ENCODE assay signal across 14 cellular contexts in genomic region chr7:4626318-4626845, GRCh38. TPM values are rescaled to one million over a fixed set of nuclear protein-coding genes. Genes with fewer than 3 reads are reported as not detected.
A peak's percentile ranks its signal among the peaks of the same experiment; 100 is the strongest.
DNase-seq lines count a peak whose midpoint lies in the region; ATAC-seq and TF ChIP-seq lines count a peak whose summit lies in the region.
"Had no signal": no experiment of that assay in that cellular context is flagged by ENCODE, and none has a peak within 500 bp of the region (broad histone marks: within the 10 kb centered on the region; RNA-seq: fewer than 3 reads in every experiment).

No MANE protein-coding gene starts in this region.

- H3K9ac ChIP-seq in endodermal cell (ENCODE audit: extremely low read depth, low read length, poor library complexity, severe bottlenecking): no peak overlapping the region

- H3K4me1 ChIP-seq in left ventricle myocardium inferior (peaks cover 23% of the 10 kb centered on the region), endodermal cell (ENCODE audit: control insufficient read depth, insufficient read depth, low read length) (peaks cover 8% of the 10 kb centered on the region)
- H3K4me1 ChIP-seq: BE2C had no signal

- 83 to 90% methylated on average over 2 to 5 of the region's 5 CpGs for WGBS in endodermal cell (ENCODE audit: insufficient coverage in 1 of 2, insufficient read length in 1 of 2), 2 experiments

- H3K36me3 ChIP-seq in left ventricle myocardium inferior (no peaks in the 10 kb centered on the region), endodermal cell (ENCODE audit: control insufficient read depth, insufficient read depth, low read length) (no peaks in the 10 kb centered on the region)
- H3K36me3 ChIP-seq: BE2C had no signal

- DNase-seq in left ventricle myocardium inferior: no peak
- no peak for DNase-seq in left cardiac atrium
- no peak for DNase-seq in WTC11 (ENCODE audit: low spot score)
- peak; percentile 57 for DNase-seq in endodermal cell
- DNase-seq in type B pancreatic cell (ENCODE audit: extremely low spot score, unreplicated experiment): no peak
- no peak for DNase-seq in NCI-H1694 (lab: John Stamatoyannopoulos, UW)
- no peak for DNase-seq in NCI-H128 (lab: John Stamatoyannopoulos, UW; ENCODE audit: unreplicated experiment)
- DNase-seq: BE2C; C1 segment of cervical spinal cord; CD4-positive, CD25-positive, alpha-beta regulatory T cell; CD8-positive, alpha-beta memory T cell; COR-L47; GOT3; H7 had no signal

- peak overlapping the region; percentile 73 for H3K27ac ChIP-seq in left ventricle myocardium inferior (replicated peaks)
- no peak overlapping the region for H3K27ac ChIP-seq in endodermal cell (ENCODE audit: low read depth, low read length)

- H3K4me3 Mint-ChIP-seq in WTC11 (no peak overlapping the region), endodermal cell (no peak overlapping the region), type B pancreatic cell (no peak overlapping the region)
- H3K4me3 Mint-ChIP-seq: CD4-positive, CD25-positive, alpha-beta regulatory T cell; CD8-positive, alpha-beta memory T cell had no signal

- H3K27ac Mint-ChIP-seq in WTC11 (no peak overlapping the region), endodermal cell (no peak overlapping the region), type B pancreatic cell (peak overlapping the region; percentile 2)
- H3K27ac Mint-ChIP-seq: CD4-positive, CD25-positive, alpha-beta regulatory T cell had no signal

- ATAC-seq in left cardiac atrium (no peak), WTC11 (peak; percentile 39; the same call in 1 of the 2 replicates)

- intact Hi-C loops in left ventricle myocardium inferior (cut with micrococcal nuclease) (no loop called here), left cardiac atrium (cut with DNase I) (no loop called here)

- H3K9me3 ChIP-seq in left ventricle myocardium inferior (replicated peaks) (peaks cover 12% of the 10 kb centered on the region), endodermal cell (ENCODE audit: control insufficient read depth, low read length) (peaks cover 20% of the 10 kb centered on the region)
- H3K9me3 ChIP-seq: BE2C had no signal

- H3K4me1 Mint-ChIP-seq in WTC11 (peaks cover 2% of the 10 kb centered on the region), endodermal cell (peaks cover 20% of the 10 kb centered on the region), type B pancreatic cell (ENCODE audit: unreplicated experiment) (peaks cover 29% of the 10 kb centered on the region)
- H3K4me1 Mint-ChIP-seq: CD8-positive, alpha-beta memory T cell had no signal

- POLR2A ChIA-PET in WTC11 (lab: Charles Lee): no interaction called here

- H3K9me3 Mint-ChIP-seq in WTC11 (peaks cover 23% of the 10 kb centered on the region), endodermal cell (peaks cover 25% of the 10 kb centered on the region), type B pancreatic cell (no peaks in the 10 kb centered on the region)

- peaks cover 71% of the 10 kb centered on the region for H3K27me3 Mint-ChIP-seq in WTC11 (ENCODE audit: low read depth)
- peaks cover 38% of the 10 kb centered on the region for H3K27me3 Mint-ChIP-seq in endodermal cell (ENCODE audit: insufficient read depth)
- H3K27me3 Mint-ChIP-seq in type B pancreatic cell: peaks cover 3% of the 10 kb centered on the region

- CTCF ChIA-PET in WTC11 (lab: Charles Lee): no interaction called here

- H3K36me3 Mint-ChIP-seq in WTC11: peaks cover 9% of the 10 kb centered on the region
- no peaks in the 10 kb centered on the region for H3K36me3 Mint-ChIP-seq in endodermal cell (ENCODE audit: low read depth)
- H3K36me3 Mint-ChIP-seq in type B pancreatic cell: no peaks in the 10 kb centered on the region
- H3K36me3 Mint-ChIP-seq: CD4-positive, CD25-positive, alpha-beta regulatory T cell; CD8-positive, alpha-beta memory T cell had no signal

- no peak for TF ChIP-seq CTCF in left ventricle myocardium inferior (IDR thresholded peaks at IDR 0.05; ENCODE audit: borderline replicate concordance)
- TF ChIP-seq CTCF in WTC11 (IDR thresholded peaks at IDR 0.05): no peak
- TF ChIP-seq CTCF in endodermal cell (conservative IDR thresholded peaks at IDR 0.05): peak; percentile 43
- TF ChIP-seq CTCF in type B pancreatic cell (conservative IDR thresholded peaks at IDR 0.05): no peak

- no peak overlapping the region for H3K4me3 ChIP-seq in left ventricle myocardium inferior
- H3K4me3 ChIP-seq in endodermal cell (ENCODE audit: low read length): no peak overlapping the region

- H3K27me3 ChIP-seq in left ventricle myocardium inferior (ENCODE audit: low read depth) (peaks cover 7% of the 10 kb centered on the region), endodermal cell (ENCODE audit: control insufficient read depth, insufficient read depth, low read length, poor library complexity, severe bottlenecking) (peaks cover 20% of the 10 kb centered on the region)
- H3K27me3 ChIP-seq: BE2C had no signal

TF ChIP-seq in WTC11, 78 proteins besides CTCF, POLR2A, EP300 and RAD21 (continues in another document):
- no peak for TF ChIP-seq ZNF138 (CRISPR knock-in tag; conservative IDR thresholded peaks at IDR 0.05)
- TF ChIP-seq EMX1 (CRISPR knock-in tag; IDR thresholded peaks at IDR 0.05): no peak
- TF ChIP-seq ZNF416 (CRISPR knock-in tag; IDR thresholded peaks at IDR 0.05): no peak
- no peak for TF ChIP-seq AR (CRISPR knock-in tag; IDR thresholded peaks at IDR 0.05)
- TF ChIP-seq PREB (CRISPR knock-in tag; IDR thresholded peaks at IDR 0.05; ENCODE audit: borderline replicate concordance): no peak
- no peak for TF ChIP-seq USF1 (CRISPR knock-in tag; IDR thresholded peaks at IDR 0.05)
- TF ChIP-seq GTF2I (CRISPR knock-in tag; conservative IDR thresholded peaks at IDR 0.05): no peak
- no peak for TF ChIP-seq ESRRA (CRISPR knock-in tag; IDR thresholded peaks at IDR 0.05; ENCODE audit: borderline replicate concordance)
- no peak for TF ChIP-seq ZNF281 (CRISPR knock-in tag; IDR thresholded peaks at IDR 0.05)

RNA-seq across cellular contexts. Expression of gene FOXK1, which starts 55.7 kb away (rescaled TPM):
- total RNA-seq in left ventricle myocardium inferior: 18.3 TPM
- 10 to 100 TPM; 17.5 to 22.1 TPM for total RNA-seq in left cardiac atrium
- total RNA-seq in WTC11 (2021): 17.1 to 21.9 TPM (median 17.2 TPM) in 3 replicates
- total RNA-seq in endodermal cell: 10 to 100 TPM; 36.9 to 43.4 TPM
- 14.9 TPM for polyA plus RNA-seq in endodermal cell (2013, experiment 1 of 2)
- 13.9 TPM for polyA plus RNA-seq in endodermal cell (2013, experiment 2 of 2)
- 55.1 and 55.2 TPM in 2 replicates for total RNA-seq in type B pancreatic cell (ENCODE audit: low replicate concordance)
